Comparison of ENCODE assay signal across 1 cellular context in the genomic region with DNA sequence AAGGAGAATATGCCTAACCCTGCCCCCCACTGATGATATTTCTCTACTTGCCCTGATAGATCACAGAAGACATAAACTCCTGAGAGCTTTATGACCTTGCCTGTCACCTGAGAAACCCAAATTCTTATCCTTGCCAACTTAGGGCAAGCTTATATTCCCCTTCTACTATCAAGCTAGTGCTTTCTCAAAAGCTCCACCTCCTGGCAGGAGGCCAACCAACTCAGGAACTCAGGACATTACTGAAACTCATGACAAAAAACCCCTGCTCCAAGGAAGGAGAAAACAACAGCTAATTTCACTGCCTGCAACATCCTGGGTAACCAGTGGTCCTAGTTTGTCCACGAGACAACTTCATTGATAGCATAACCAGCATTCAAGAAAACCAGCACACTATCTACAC.
TF ChIP-seq lines count a peak whose summit lies in the region.

No MANE protein-coding gene starts in this region.

TF ChIP-seq in GM23338, 12 proteins besides CTCF, POLR2A, EP300 and RAD21 (continued from another document):
- TF ChIP-seq, protein P1, sequence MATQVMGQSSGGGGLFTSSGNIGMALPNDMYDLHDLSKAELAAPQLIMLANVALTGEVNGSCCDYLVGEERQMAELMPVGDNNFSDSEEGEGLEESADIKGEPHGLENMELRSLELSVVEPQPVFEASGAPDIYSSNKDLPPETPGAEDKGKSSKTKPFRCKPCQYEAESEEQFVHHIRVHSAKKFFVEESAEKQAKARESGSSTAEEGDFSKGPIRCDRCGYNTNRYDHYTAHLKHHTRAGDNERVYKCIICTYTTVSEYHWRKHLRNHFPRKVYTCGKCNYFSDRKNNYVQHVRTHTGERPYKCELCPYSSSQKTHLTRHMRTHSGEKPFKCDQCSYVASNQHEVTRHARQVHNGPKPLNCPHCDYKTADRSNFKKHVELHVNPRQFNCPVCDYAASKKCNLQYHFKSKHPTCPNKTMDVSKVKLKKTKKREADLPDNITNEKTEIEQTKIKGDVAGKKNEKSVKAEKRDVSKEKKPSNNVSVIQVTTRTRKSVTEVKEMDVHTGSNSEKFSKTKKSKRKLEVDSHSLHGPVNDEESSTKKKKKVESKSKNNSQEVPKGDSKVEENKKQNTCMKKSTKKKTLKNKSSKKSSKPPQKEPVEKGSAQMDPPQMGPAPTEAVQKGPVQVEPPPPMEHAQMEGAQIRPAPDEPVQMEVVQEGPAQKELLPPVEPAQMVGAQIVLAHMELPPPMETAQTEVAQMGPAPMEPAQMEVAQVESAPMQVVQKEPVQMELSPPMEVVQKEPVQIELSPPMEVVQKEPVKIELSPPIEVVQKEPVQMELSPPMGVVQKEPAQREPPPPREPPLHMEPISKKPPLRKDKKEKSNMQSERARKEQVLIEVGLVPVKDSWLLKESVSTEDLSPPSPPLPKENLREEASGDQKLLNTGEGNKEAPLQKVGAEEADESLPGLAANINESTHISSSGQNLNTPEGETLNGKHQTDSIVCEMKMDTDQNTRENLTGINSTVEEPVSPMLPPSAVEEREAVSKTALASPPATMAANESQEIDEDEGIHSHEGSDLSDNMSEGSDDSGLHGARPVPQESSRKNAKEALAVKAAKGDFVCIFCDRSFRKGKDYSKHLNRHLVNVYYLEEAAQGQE (IDR thresholded peaks at IDR 0.05; ENCODE audit: unreplicated experiment): no peak
- TF ChIP-seq, protein P2, sequence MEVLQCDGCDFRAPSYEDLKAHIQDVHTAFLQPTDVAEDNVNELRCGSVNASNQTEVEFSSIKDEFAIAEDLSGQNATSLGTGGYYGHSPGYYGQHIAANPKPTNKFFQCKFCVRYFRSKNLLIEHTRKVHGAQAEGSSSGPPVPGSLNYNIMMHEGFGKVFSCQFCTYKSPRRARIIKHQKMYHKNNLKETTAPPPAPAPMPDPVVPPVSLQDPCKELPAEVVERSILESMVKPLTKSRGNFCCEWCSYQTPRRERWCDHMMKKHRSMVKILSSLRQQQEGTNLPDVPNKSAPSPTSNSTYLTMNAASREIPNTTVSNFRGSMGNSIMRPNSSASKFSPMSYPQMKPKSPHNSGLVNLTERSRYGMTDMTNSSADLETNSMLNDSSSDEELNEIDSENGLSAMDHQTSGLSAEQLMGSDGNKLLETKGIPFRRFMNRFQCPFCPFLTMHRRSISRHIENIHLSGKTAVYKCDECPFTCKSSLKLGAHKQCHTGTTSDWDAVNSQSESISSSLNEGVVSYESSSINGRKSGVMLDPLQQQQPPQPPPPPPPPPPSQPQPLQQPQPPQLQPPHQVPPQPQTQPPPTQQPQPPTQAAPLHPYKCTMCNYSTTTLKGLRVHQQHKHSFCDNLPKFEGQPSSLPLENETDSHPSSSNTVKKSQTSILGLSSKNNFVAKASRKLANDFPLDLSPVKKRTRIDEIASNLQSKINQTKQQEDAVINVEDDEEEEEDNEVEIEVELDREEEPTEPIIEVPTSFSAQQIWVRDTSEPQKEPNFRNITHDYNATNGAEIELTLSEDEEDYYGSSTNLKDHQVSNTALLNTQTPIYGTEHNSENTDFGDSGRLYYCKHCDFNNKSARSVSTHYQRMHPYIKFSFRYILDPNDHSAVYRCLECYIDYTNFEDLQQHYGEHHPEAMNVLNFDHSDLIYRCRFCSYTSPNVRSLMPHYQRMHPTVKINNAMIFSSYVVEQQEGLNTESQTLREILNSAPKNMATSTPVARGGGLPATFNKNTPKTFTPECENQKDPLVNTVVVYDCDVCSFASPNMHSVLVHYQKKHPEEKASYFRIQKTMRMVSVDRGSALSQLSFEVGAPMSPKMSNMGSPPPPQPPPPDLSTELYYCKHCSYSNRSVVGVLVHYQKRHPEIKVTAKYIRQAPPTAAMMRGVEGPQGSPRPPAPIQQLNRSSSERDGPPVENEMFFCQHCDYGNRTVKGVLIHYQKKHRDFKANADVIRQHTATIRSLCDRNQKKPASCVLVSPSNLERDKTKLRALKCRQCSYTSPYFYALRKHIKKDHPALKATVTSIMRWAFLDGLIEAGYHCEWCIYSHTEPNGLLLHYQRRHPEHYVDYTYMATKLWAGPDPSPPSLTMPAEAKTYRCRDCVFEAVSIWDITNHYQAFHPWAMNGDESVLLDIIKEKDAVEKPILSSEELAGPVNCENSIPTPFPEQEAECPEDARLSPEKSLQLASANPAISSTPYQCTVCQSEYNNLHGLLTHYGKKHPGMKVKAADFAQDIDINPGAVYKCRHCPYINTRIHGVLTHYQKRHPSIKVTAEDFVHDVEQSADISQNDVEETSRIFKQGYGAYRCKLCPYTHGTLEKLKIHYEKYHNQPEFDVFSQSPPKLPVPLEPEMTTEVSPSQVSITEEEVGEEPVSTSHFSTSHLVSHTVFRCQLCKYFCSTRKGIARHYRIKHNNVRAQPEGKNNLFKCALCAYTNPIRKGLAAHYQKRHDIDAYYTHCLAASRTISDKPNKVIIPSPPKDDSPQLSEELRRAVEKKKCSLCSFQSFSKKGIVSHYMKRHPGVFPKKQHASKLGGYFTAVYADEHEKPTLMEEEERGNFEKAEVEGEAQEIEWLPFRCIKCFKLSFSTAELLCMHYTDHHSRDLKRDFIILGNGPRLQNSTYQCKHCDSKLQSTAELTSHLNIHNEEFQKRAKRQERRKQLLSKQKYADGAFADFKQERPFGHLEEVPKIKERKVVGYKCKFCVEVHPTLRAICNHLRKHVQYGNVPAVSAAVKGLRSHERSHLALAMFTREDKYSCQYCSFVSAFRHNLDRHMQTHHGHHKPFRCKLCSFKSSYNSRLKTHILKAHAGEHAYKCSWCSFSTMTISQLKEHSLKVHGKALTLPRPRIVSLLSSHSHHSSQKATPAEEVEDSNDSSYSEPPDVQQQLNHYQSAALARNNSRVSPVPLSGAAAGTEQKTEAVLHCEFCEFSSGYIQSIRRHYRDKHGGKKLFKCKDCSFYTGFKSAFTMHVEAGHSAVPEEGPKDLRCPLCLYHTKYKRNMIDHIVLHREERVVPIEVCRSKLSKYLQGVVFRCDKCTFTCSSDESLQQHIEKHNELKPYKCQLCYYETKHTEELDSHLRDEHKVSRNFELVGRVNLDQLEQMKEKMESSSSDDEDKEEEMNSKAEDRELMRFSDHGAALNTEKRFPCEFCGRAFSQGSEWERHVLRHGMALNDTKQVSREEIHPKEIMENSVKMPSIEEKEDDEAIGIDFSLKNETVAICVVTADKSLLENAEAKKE (CRISPR knock-in tag; IDR thresholded peaks at IDR 0.05): no peak
- TF ChIP-seq STAT1 (IDR thresholded peaks at IDR 0.05; ENCODE audit: unreplicated experiment) (no peak), NANOG (IDR thresholded peaks at IDR 0.05; ENCODE audit: borderline replicate concordance) (no peak), EZH2 (IDR thresholded peaks at IDR 0.05; ENCODE audit: low read depth, unreplicated experiment) (no peak), CREB1 (CRISPR knock-in tag; IDR thresholded peaks at IDR 0.05; ENCODE audit: low read depth) (no peak), EZH2phosphoT487 (IDR thresholded peaks at IDR 0.05; ENCODE audit: unreplicated experiment) (no peak)
TF ChIP-seq in GM23338: peak in this region for 0.
